Comparison of ENCODE assay signal across 9 cellular contexts in the genomic region with DNA sequence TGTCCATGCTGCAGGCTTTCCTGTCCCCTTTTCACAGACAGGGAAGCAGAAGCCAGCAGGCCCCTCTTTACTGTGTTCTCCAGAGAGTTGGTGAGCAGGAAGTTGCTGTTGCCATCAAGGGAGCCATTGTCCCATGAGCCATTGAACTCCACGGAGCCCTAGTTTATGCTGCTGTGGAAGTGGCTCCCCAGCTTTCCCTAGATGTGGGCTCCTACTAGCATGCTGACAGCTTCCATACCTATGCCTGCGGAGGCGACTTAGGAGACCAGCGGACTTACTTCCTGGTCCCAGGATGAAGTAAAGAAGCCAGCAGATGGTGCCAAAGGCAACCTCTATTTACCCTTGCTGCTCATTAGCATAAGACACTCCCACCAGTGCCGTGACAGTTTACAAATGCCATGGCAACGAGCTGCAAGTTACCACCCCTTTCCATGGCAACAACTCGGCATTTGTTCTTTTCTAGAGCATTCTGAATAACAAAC. TPM values are rescaled to one million over a fixed set of nuclear protein-coding genes. Genes with fewer than 3 reads are reported as not detected.
DNase-seq lines count a peak whose midpoint lies in the region; ATAC-seq and TF ChIP-seq lines count a peak whose summit lies in the region.
"Had no signal": no experiment of that assay in that cellular context is flagged by ENCODE, and none has a peak within 500 bp of the region (broad histone marks: within the 10 kb centered on the region; RNA-seq: fewer than 3 reads in every experiment).

No MANE protein-coding gene starts in this region.

- no peak for TF ChIP-seq EP300 in stomach (IDR thresholded peaks at IDR 0.05)

- H3K27me3 ChIP-seq in NT2/D1 (ENCODE audit: insufficient read depth, insufficient read length) = no peaks in the 10 kb centered on the region
- H3K27me3 ChIP-seq in stomach = peaks cover 0 to 15% (median 0%) of the 10 kb centered on the region in 3 donors

- no peak overlapping the region for H3K4me3 Mint-ChIP-seq in stimulated activated naive CD8-positive, alpha-beta T cell treated with anti-CD3 and anti-CD28 coated beads, Interleukin-15, amount 100 ng/mL, for 72 hours
- H3K4me3 Mint-ChIP-seq in activated T-cell treated with anti-CD3 and anti-CD28 coated beads, Interleukin-2, amount 50 U/mL, for 24 hours = no peak overlapping the region
- H3K4me3 Mint-ChIP-seq: activated naive CD8-positive, alpha-beta T cell had no signal

- H3K27me3 Mint-ChIP-seq in stimulated activated naive CD8-positive, alpha-beta T cell treated with anti-CD3 and anti-CD28 coated beads, Interleukin-15, amount 100 ng/mL, for 72 hours = no peaks in the 10 kb centered on the region
- no peaks in the 10 kb centered on the region for H3K27me3 Mint-ChIP-seq in activated T-cell treated with anti-CD3 and anti-CD28 coated beads, Interleukin-2, amount 50 U/mL, for 24 hours
- H3K27me3 Mint-ChIP-seq: activated naive CD8-positive, alpha-beta T cell had no signal

- H3K9ac ChIP-seq in NT2/D1 (ENCODE audit: insufficient read length, low read depth) = no peak overlapping the region

- peak; percentile 40 for ATAC-seq in stimulated activated naive CD8-positive, alpha-beta T cell treated with anti-CD3 and anti-CD28 coated beads, Interleukin-15, amount 100 ng/mL, for 72 hours
- ATAC-seq in stimulated activated naive CD8-positive, alpha-beta T cell treated with anti-CD3 and anti-CD28 coated beads, Interleukin-15, Interleukin-2, amounts not matched to agents 100 U/mL and 50 U/mL, for 24 hours = no peak
- ATAC-seq in HG02759 (IDR thresholded peaks at IDR 0.05; ENCODE audit: unreplicated experiment) (no peak), HG03135 (IDR thresholded peaks at IDR 0.05; ENCODE audit: unreplicated experiment) (no peak)

- H3K4me1 ChIP-seq in NT2/D1 (ENCODE audit: insufficient read depth, insufficient read length) = peaks cover 3% of the 10 kb centered on the region
- H3K4me1 ChIP-seq in stomach = no peaks in the 10 kb centered on the region

- no peaks in the 10 kb centered on the region for H3K36me3 ChIP-seq in NT2/D1 (ENCODE audit: insufficient read depth, insufficient read length, low read length)
- H3K36me3 ChIP-seq in stomach = no peaks in the 10 kb centered on the region

- no peak overlapping the region for H3K27ac ChIP-seq in stomach

- peaks cover 3% of the 10 kb centered on the region for H3K36me3 Mint-ChIP-seq in activated T-cell treated with anti-CD3 and anti-CD28 coated beads, Interleukin-2, amount 50 U/mL, for 24 hours (ENCODE audit: low read depth)

- H3K9me3 ChIP-seq in NT2/D1 (ENCODE audit: insufficient read depth, low read length) (peaks cover 23% of the 10 kb centered on the region), stomach (peaks cover 0 to 9% (median 8%) of the 10 kb centered on the region in 4 donors)

- intact Hi-C loops in stomach (cut with DNase I; ENCODE audit: low total_unique reads) = no loop called here

- H3K4me1 Mint-ChIP-seq in stimulated activated naive CD8-positive, alpha-beta T cell treated with anti-CD3 and anti-CD28 coated beads, Interleukin-15, amount 100 ng/mL, for 72 hours = peaks cover 13% of the 10 kb centered on the region
- peaks cover 8% of the 10 kb centered on the region for H3K4me1 Mint-ChIP-seq in activated T-cell treated with anti-CD3 and anti-CD28 coated beads, Interleukin-2, amount 50 U/mL, for 24 hours (ENCODE audit: low read depth)

- no peak for TF ChIP-seq POLR2A in stomach (IDR thresholded peaks at IDR 0.05)

- H3K4me3 ChIP-seq in NT2/D1 (ENCODE audit: insufficient read length, low read depth) = no peak overlapping the region
- no peak overlapping the region for H3K4me3 ChIP-seq in stomach

- TF ChIP-seq CTCF in stomach (IDR thresholded peaks at IDR 0.05) = peak in 1 of 7 experiments; percentile 5

- no peak overlapping the region for H3K27ac Mint-ChIP-seq in stimulated activated naive CD8-positive, alpha-beta T cell treated with anti-CD3 and anti-CD28 coated beads, Interleukin-15, amount 100 ng/mL, for 72 hours
- no peak overlapping the region for H3K27ac Mint-ChIP-seq in activated T-cell treated with anti-CD3 and anti-CD28 coated beads, Interleukin-2, amount 50 U/mL, for 24 hours
- H3K27ac Mint-ChIP-seq: activated naive CD8-positive, alpha-beta T cell had no signal

- 22 to 35% (median 25%) methylated on average over 7 of the region's 7 CpGs for WGBS in stomach, 5 donors

- peaks cover 10 to 18% of the 10 kb centered on the region in 2 donors for H3K9me3 Mint-ChIP-seq in stimulated activated naive CD8-positive, alpha-beta T cell treated with anti-CD3 and anti-CD28 coated beads, Interleukin-15, amount 100 ng/mL, for 72 hours
- H3K9me3 Mint-ChIP-seq in activated T-cell treated with anti-CD3 and anti-CD28 coated beads, Interleukin-2, amount 50 U/mL, for 24 hours = peaks cover 16% of the 10 kb centered on the region

- no peak for DNase-seq in stimulated activated naive CD8-positive, alpha-beta T cell treated with anti-CD3 and anti-CD28 coated beads, Interleukin-15, amount 100 ng/mL, for 72 hours
- no peak for DNase-seq in stimulated activated naive CD8-positive, alpha-beta T cell treated with anti-CD3 and anti-CD28 coated beads, Interleukin-15, Interleukin-2, amounts not matched to agents 100 U/mL and 50 U/mL, for 24 hours
- DNase-seq in NT2/D1 (ENCODE audit: low read depth, low spot score) (peak; percentile 75), fibroblast of gingiva (ENCODE audit: low read depth) (peak; percentile 76), stomach (peak; percentile 77)
- no peak for DNase-seq in activated T-cell treated with anti-CD3 and anti-CD28 coated beads, Interleukin-2, amount 50 U/mL, for 24 hours

RNA-seq across cellular contexts. Expression of gene FKBP1A, which starts 30.8 kb away (rescaled TPM):
- total RNA-seq in stomach = 100 to 1,000 TPM in 2 of 5 donors, 10 to 100 TPM in 3; 33.0 to 280 (median 68.3) TPM
- 100 to 1,000 TPM; 135 to 283 (median 195) TPM for polyA plus RNA-seq in stomach

RNA-seq across cellular contexts. Expression of gene NSFL1C, which starts 43.0 kb away (rescaled TPM):
- total RNA-seq in stomach = 10 to 100 TPM; 13.4 to 83.4 (median 33.4) TPM
- polyA plus RNA-seq in stomach = 10 to 100 TPM; 33.4 to 59.7 (median 50.9) TPM

Comparison
In these comparisons a context has a peak if more than half of its experiments do, and no peak if none do; other contexts are left out.
1. DNase-seq: peak in NT2/D1 (single experiment), fibroblast of gingiva (single experiment) and stomach (single experiment); none in stimulated activated naive CD8-positive, alpha-beta T cell treated with anti-CD3 and anti-CD28 coated beads, Interleukin-15, amount 100 ng/mL, for 72 hours (0 of 2), stimulated activated naive CD8-positive, alpha-beta T cell treated with anti-CD3 and anti-CD28 coated beads, Interleukin-15, Interleukin-2, amounts not matched to agents 100 U/mL and 50 U/mL, for 24 hours (single experiment) and activated T-cell treated with anti-CD3 and anti-CD28 coated beads, Interleukin-2, amount 50 U/mL, for 24 hours (single experiment).